ENCODE assay signal across 8 cellular contexts in the genomic region with DNA sequence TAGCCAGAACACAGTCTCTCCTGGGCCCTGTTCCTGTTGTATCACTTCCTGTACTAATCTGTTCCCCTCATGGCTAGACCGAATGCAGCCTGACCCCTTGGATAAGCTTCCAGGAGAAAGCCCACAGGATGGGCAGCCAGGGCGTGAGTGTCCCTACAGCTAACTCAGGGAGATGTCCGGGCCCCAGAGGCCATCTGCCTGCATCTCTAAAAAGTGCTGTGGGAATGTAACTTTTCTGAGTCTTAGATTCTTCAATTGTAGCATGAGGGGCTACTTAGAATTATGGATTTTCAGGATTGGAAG. TPM values are rescaled to one million over a fixed set of nuclear protein-coding genes. Genes with fewer than 3 reads are reported as not detected.
DNase-seq lines count a peak whose midpoint lies in the region; ATAC-seq, FAIRE-seq and TF ChIP-seq lines count a peak whose summit lies in the region.

No MANE protein-coding gene starts in this region.

- ATAC-seq in right lobe of liver (no peak), GM19395 (IDR thresholded peaks at IDR 0.05; ENCODE audit: unreplicated experiment) (no peak)

- no peak for DNase-seq in HL-60 (ENCODE audit: low read depth in 1 of 2, low spot score in 1 of 2)
- no peak for DNase-seq in astrocyte (ENCODE audit: low read depth)
- DNase-seq in right lobe of liver = peak in 1 of 3 donors; percentile 45
- DNase-seq in NCI-H446 (lab: John Stamatoyannopoulos, UW) = no peak
- DNase-seq in NCI-H187 treated with DMSO at 0.1 percent for 48 hours (lab: John Stamatoyannopoulos, UW) = no peak
- no peak for DNase-seq in NCI-H510A (lab: John Stamatoyannopoulos, UW)

- H3K4me3 Mint-ChIP-seq in astrocyte (ENCODE audit: unreplicated experiment) = peak overlapping the region; percentile 66

- H3K4me1 ChIP-seq in astrocyte (ENCODE audit: insufficient read depth, low read length) = peaks cover 86% of the 10 kb centered on the region
- peaks cover 0 to 57% (median 36%) of the 10 kb centered on the region in 4 donors for H3K4me1 ChIP-seq in right lobe of liver
- H3K4me1 ChIP-seq in stomach smooth muscle (ENCODE audit: control insufficient read depth, insufficient read depth, low read length) = peaks cover 96% of the 10 kb centered on the region

- no peaks in the 10 kb centered on the region for H3K9me3 Mint-ChIP-seq in astrocyte (ENCODE audit: unreplicated experiment)

- H3K27me3 ChIP-seq in HL-60 (ENCODE audit: insufficient read depth, poor library complexity, severe bottlenecking) (no peaks in the 10 kb centered on the region), astrocyte (ENCODE audit: insufficient read depth, low read length) (no peaks in the 10 kb centered on the region), right lobe of liver (no peaks in the 10 kb centered on the region), stomach smooth muscle (ENCODE audit: control insufficient read depth in 1 of 2, insufficient read depth in 2 of 2, low read length in 2 of 2) (no peaks in the 10 kb centered on the region)

- H2AFZ ChIP-seq in astrocyte (ENCODE audit: low read depth, low read length) = no peak overlapping the region

- H3K4me2 ChIP-seq in astrocyte (ENCODE audit: low read length) = peak overlapping the region; percentile 67

- H3K27ac ChIP-seq in HL-60 (replicated peaks) (peak overlapping the region; percentile 79), astrocyte (ENCODE audit: low read depth, low read length) (peak overlapping the region; percentile 100), right lobe of liver (peak overlapping the region; percentile 94 to 100 (median 94)), stomach smooth muscle (ENCODE audit: low read length) (peak overlapping the region; percentile 100)

- no peak for TF ChIP-seq POLR2A in right lobe of liver (IDR thresholded peaks at IDR 0.05)

- peaks cover 48% of the 10 kb centered on the region for H3K79me2 ChIP-seq in astrocyte (ENCODE audit: insufficient read depth, low read length)

- no peaks in the 10 kb centered on the region for H3K9me3 ChIP-seq in astrocyte (ENCODE audit: insufficient read depth, low read depth, low read length)
- no peaks in the 10 kb centered on the region for H3K9me3 ChIP-seq in right lobe of liver
- H3K9me3 ChIP-seq in stomach smooth muscle (ENCODE audit: control insufficient read depth in 2 of 2, low read length in 2 of 2) = no peaks in the 10 kb centered on the region

- H3K4me3 ChIP-seq in HL-60 (replicated peaks; ENCODE audit: insufficient read depth, low read length) (no peak overlapping the region), astrocyte (ENCODE audit: insufficient read depth, low read depth, low read length) (peak overlapping the region; percentile 4), right lobe of liver (no peak overlapping the region), stomach smooth muscle (ENCODE audit: low read length in 2 of 2) (peak overlapping the region; percentile 26 to 52)

- H3K9ac ChIP-seq in astrocyte (ENCODE audit: low read length) (peak overlapping the region; percentile 95), stomach smooth muscle (ENCODE audit: low read length in 2 of 2) (peak overlapping the region; percentile 85 to 86)

- H4K20me1 ChIP-seq in astrocyte (ENCODE audit: insufficient read depth, low read length) = no peaks in the 10 kb centered on the region

- TF ChIP-seq CTCF in HL-60 (IDR thresholded peaks at IDR 0.05; ENCODE audit: insufficient read depth, low read length) (no peak), astrocyte (IDR thresholded peaks at IDR 0.05; ENCODE audit: insufficient read depth, low read depth, low read length) (no peak), right lobe of liver (IDR thresholded peaks at IDR 0.05) (no peak)

- FAIRE-seq in astrocyte (lab: Jason Lieb, UNC) = no peak

- H3K36me3 Mint-ChIP-seq in astrocyte (ENCODE audit: low read depth, unreplicated experiment) = no peaks in the 10 kb centered on the region

- intact Hi-C loops in right lobe of liver (cut with DNase I) = no loop called here

- peaks cover 79% of the 10 kb centered on the region for H3K4me1 Mint-ChIP-seq in astrocyte (ENCODE audit: low read depth, unreplicated experiment)

- no peaks in the 10 kb centered on the region for H3K27me3 Mint-ChIP-seq in astrocyte (ENCODE audit: low read depth, unreplicated experiment)

- H3K27ac Mint-ChIP-seq in astrocyte (ENCODE audit: unreplicated experiment) = peak overlapping the region; percentile 100

- no peaks in the 10 kb centered on the region for H3K36me3 ChIP-seq in astrocyte (ENCODE audit: insufficient read depth, low read length)
- H3K36me3 ChIP-seq in right lobe of liver = no peaks in the 10 kb centered on the region
- H3K36me3 ChIP-seq in stomach smooth muscle (ENCODE audit: control insufficient read depth in 2 of 2, insufficient read depth in 2 of 2, low read length in 2 of 2) = no peaks in the 10 kb centered on the region

- no CpG with 5 or more reads among the region's 3 CpGs for WGBS in right lobe of liver (ENCODE audit: insufficient coverage, low coverage, low lambda C conversion rate, missing lambda C conversion rate)

RNA-seq across cellular contexts. Expression of a gene that starts 7.7 kb away (rescaled TPM):
- total RNA-seq in astrocyte (7,772 and 8,991 TPM in 2 replicates), right lobe of liver (1,000 to 10,000 TPM; 2,716 to 5,163 (median 3,933) TPM)

RNA-seq across cellular contexts. Expression of a gene that starts 33.8 kb away (rescaled TPM):
- total RNA-seq in astrocyte (106 and 128 TPM in 2 replicates), right lobe of liver (10 to 100 TPM; 51.3 to 82.3 (median 57.0) TPM)

Comparison
In these comparisons a context has a peak if more than half of its experiments do, and no peak if none do; other contexts are left out.
1. H3K4me3 ChIP-seq: peak in astrocyte (single experiment) and stomach smooth muscle (2 of 2); none in HL-60 (single experiment) and right lobe of liver (0 of 3).
2. Peak in every context shown above with its lines, with median percentiles within 50 percentile points of each other: H3K27ac ChIP-seq.